14 cellular contexts compared by ENCODE assay signal in genomic region chr7:90520484-90520883, GRCh38. TPM values are rescaled to one million over a fixed set of nuclear protein-coding genes. Genes with fewer than 3 reads are reported as not detected.
DNase-seq lines count a peak whose midpoint lies in the region; ATAC-seq and TF ChIP-seq lines count a peak whose summit lies in the region.
"Had no signal": no experiment of that assay in that cellular context is flagged by ENCODE, and none has a peak within 500 bp of the region (broad histone marks: within the 10 kb centered on the region; RNA-seq: fewer than 3 reads in every experiment).

No MANE protein-coding gene starts in this region.

- H3K9me3 ChIP-seq in left ventricle myocardium inferior (replicated peaks) (no peaks in the 10 kb centered on the region), spleen (no peaks in the 10 kb centered on the region), gastroesophageal sphincter (no peaks in the 10 kb centered on the region)
- H3K9me3 ChIP-seq: BLaER1 treated with 17β-estradiol and CSF1 and Interleukin-3, amounts not matched to agents 10 nM and 100 nM; left lung; SJSA1; uterus had no signal

- DNase-seq in left ventricle myocardium inferior (no peak), left cardiac atrium (no peak), RWPE1 (ENCODE audit: low spot score) (no peak), foreskin keratinocyte (peak in 1 of 2 donors; percentile 3), mesenteric fat pad (ENCODE audit: low spot score) (no peak), spleen (no peak)
- DNase-seq: activated CD4-positive, alpha-beta T cell treated with anti-CD3 and anti-CD28 coated beads for 36 hours; left lung; NCI-H2029 treated with DMSO at 0.1 percent for 48 hours; uterus had no signal

- TF ChIP-seq CTCF in left ventricle myocardium inferior (IDR thresholded peaks at IDR 0.05; ENCODE audit: borderline replicate concordance), result peak; percentile 16
- peak; percentile 40; the same call in 1 of the 2 replicates for TF ChIP-seq CTCF in RWPE1 (conservative IDR thresholded peaks at IDR 0.05; ENCODE audit: low read depth)
- TF ChIP-seq CTCF in foreskin keratinocyte (conservative IDR thresholded peaks at IDR 0.05), result peak; percentile 63
- TF ChIP-seq CTCF in spleen (IDR thresholded peaks at IDR 0.05 in 8 of 11, conservative IDR thresholded peaks at IDR 0.05 in 3 of 11), result no peak
- no peak for TF ChIP-seq CTCF in gastroesophageal sphincter (IDR thresholded peaks at IDR 0.05)

- TF ChIP-seq POLR2A in spleen (IDR thresholded peaks at IDR 0.05) (no peak), gastroesophageal sphincter (IDR thresholded peaks at IDR 0.05) (no peak)

- ATAC-seq in left cardiac atrium (no peak), foreskin keratinocyte (no peak), HG03521 (IDR thresholded peaks at IDR 0.05; ENCODE audit: unreplicated experiment) (no peak), gastroesophageal sphincter (no peak)
- ATAC-seq: activated CD4-positive, alpha-beta T cell treated with anti-CD3 and anti-CD28 coated beads for 36 hours; left lung had no signal

- CTCF ChIA-PET in RWPE1 (lab: Yijun Ruan, JAX), result no interaction called here

- no peak for TF ChIP-seq EP300 in gastroesophageal sphincter (IDR thresholded peaks at IDR 0.05)

- 30 to 48% (median 40%) methylated on average over 5 of the region's 5 CpGs for WGBS in spleen, 5 donors
- 22 to 28% methylated on average over 5 of the region's 5 CpGs for WGBS in gastroesophageal sphincter (ENCODE audit: low coverage in 1 of 2), 2 donors

- H3K27me3 ChIP-seq in left ventricle myocardium inferior (ENCODE audit: low read depth), result no peaks in the 10 kb centered on the region
- no peaks in the 10 kb centered on the region for H3K27me3 ChIP-seq in foreskin keratinocyte
- no peaks in the 10 kb centered on the region for H3K27me3 ChIP-seq in spleen (replicated peaks in 1 of 7)
- H3K27me3 ChIP-seq in gastroesophageal sphincter, result no peaks in the 10 kb centered on the region
- H3K27me3 ChIP-seq: BLaER1 treated with 17β-estradiol and CSF1 and Interleukin-3, amounts not matched to agents 10 nM and 100 nM; left lung; SJSA1; uterus had no signal

- no peaks in the 10 kb centered on the region for H3K36me3 ChIP-seq in left ventricle myocardium inferior
- H3K36me3 ChIP-seq in spleen, result no peaks in the 10 kb centered on the region
- no peaks in the 10 kb centered on the region for H3K36me3 ChIP-seq in gastroesophageal sphincter
- H3K36me3 ChIP-seq: BLaER1 treated with 17β-estradiol and CSF1 and Interleukin-3, amounts not matched to agents 10 nM and 100 nM; left lung; SJSA1; uterus had no signal

- H3K4me3 ChIP-seq in left ventricle myocardium inferior (no peak overlapping the region), spleen (no peak overlapping the region), gastroesophageal sphincter (no peak overlapping the region)
- H3K4me3 ChIP-seq: BLaER1 treated with 17β-estradiol and CSF1 and Interleukin-3, amounts not matched to agents 10 nM and 100 nM; left lung; SJSA1; uterus had no signal

- intact Hi-C loops in left ventricle myocardium inferior (cut with micrococcal nuclease), result no loop called here
- intact Hi-C loops in left cardiac atrium (cut with DNase I), result no loop called here
- intact Hi-C loops in spleen (cut with DNase I; ENCODE audit: low total_unique reads), result no loop called here

- POLR2A ChIA-PET in RWPE1 (lab: Yijun Ruan, JAX; ENCODE audit: low non-redundant PET), result no interaction called here

- H3K4me1 ChIP-seq in left ventricle myocardium inferior (no peaks in the 10 kb centered on the region), foreskin keratinocyte (no peaks in the 10 kb centered on the region), spleen (no peaks in the 10 kb centered on the region), gastroesophageal sphincter (no peaks in the 10 kb centered on the region)
- H3K4me1 ChIP-seq: BLaER1 treated with 17β-estradiol and CSF1 and Interleukin-3, amounts not matched to agents 10 nM and 100 nM; left lung; SJSA1; uterus had no signal

- H3K27ac ChIP-seq in left ventricle myocardium inferior (replicated peaks) (no peak overlapping the region), RWPE1 (no peak overlapping the region), foreskin keratinocyte (no peak overlapping the region), spleen (no peak overlapping the region), gastroesophageal sphincter (no peak overlapping the region)
- H3K27ac ChIP-seq: BLaER1 treated with 17β-estradiol and CSF1 and Interleukin-3, amounts not matched to agents 10 nM and 100 nM; left lung; SJSA1; uterus had no signal

RNA-seq across cellular contexts. Expression of gene PTTG1IP2, which starts 51.0 kb away (rescaled TPM):
- total RNA-seq in left ventricle myocardium inferior, result not detected
- not detected for total RNA-seq in left cardiac atrium
- total RNA-seq in foreskin keratinocyte, result not detected in 2 replicates
- polyA plus RNA-seq in foreskin keratinocyte, result not detected in 2 replicates
- not detected for total RNA-seq in mesenteric fat pad
- not detected for total RNA-seq in spleen
- polyA plus RNA-seq in spleen, result not detected
- not detected for total RNA-seq in gastroesophageal sphincter
- total RNA-seq: activated CD4-positive, alpha-beta T cell treated with anti-CD3 and anti-CD28 coated beads for 36 hours; left lung; SJSA1; uterus had no signal

Comparison
In these comparisons a context has a peak if more than half of its experiments do, and no peak if none do; other contexts are left out.
1. CTCF ChIP-seq: peak in left ventricle myocardium inferior (single experiment), RWPE1 (single experiment) and foreskin keratinocyte (single experiment); none in spleen (0 of 11) and gastroesophageal sphincter (0 of 4).